In the genomic region with DNA sequence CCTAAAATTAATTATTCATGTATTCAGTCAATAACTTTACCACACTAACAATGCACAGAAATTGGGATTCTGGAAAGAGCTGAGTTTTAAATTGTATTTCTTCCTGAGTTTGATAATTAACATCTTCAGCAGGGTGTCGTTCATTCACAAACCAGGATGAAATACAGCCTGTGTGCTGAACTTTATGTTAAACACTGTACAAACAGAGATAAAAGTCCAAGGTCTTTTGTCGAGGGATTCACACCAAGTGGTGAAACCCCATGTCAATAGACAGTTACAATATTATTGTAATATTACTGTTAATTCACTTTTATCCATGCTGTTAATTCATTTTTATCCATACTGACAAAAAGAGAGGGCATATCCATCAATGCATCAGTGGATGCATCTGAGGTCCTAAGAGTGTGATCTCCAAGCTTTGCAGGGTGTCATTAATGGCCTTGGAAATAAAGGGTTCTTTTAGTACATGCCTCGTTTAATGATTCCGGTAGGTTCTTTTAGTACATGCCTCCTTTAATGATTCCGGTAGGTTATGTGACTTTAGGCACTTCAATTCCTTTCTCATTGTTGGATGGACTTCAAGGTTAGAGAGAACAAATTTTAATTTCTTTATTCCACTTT, we compare ENCODE assay signal across 1 cellular context.
A peak's percentile ranks its signal among the peaks of the same experiment; 100 is the strongest.
TF ChIP-seq lines count a peak whose summit lies in the region.

No MANE protein-coding gene starts in this region.

TF ChIP-seq in HepG2, 621 proteins besides CTCF, POLR2A, EP300 and RAD21 (continued from another document and continues in another):
- TF ChIP-seq, protein P1, sequence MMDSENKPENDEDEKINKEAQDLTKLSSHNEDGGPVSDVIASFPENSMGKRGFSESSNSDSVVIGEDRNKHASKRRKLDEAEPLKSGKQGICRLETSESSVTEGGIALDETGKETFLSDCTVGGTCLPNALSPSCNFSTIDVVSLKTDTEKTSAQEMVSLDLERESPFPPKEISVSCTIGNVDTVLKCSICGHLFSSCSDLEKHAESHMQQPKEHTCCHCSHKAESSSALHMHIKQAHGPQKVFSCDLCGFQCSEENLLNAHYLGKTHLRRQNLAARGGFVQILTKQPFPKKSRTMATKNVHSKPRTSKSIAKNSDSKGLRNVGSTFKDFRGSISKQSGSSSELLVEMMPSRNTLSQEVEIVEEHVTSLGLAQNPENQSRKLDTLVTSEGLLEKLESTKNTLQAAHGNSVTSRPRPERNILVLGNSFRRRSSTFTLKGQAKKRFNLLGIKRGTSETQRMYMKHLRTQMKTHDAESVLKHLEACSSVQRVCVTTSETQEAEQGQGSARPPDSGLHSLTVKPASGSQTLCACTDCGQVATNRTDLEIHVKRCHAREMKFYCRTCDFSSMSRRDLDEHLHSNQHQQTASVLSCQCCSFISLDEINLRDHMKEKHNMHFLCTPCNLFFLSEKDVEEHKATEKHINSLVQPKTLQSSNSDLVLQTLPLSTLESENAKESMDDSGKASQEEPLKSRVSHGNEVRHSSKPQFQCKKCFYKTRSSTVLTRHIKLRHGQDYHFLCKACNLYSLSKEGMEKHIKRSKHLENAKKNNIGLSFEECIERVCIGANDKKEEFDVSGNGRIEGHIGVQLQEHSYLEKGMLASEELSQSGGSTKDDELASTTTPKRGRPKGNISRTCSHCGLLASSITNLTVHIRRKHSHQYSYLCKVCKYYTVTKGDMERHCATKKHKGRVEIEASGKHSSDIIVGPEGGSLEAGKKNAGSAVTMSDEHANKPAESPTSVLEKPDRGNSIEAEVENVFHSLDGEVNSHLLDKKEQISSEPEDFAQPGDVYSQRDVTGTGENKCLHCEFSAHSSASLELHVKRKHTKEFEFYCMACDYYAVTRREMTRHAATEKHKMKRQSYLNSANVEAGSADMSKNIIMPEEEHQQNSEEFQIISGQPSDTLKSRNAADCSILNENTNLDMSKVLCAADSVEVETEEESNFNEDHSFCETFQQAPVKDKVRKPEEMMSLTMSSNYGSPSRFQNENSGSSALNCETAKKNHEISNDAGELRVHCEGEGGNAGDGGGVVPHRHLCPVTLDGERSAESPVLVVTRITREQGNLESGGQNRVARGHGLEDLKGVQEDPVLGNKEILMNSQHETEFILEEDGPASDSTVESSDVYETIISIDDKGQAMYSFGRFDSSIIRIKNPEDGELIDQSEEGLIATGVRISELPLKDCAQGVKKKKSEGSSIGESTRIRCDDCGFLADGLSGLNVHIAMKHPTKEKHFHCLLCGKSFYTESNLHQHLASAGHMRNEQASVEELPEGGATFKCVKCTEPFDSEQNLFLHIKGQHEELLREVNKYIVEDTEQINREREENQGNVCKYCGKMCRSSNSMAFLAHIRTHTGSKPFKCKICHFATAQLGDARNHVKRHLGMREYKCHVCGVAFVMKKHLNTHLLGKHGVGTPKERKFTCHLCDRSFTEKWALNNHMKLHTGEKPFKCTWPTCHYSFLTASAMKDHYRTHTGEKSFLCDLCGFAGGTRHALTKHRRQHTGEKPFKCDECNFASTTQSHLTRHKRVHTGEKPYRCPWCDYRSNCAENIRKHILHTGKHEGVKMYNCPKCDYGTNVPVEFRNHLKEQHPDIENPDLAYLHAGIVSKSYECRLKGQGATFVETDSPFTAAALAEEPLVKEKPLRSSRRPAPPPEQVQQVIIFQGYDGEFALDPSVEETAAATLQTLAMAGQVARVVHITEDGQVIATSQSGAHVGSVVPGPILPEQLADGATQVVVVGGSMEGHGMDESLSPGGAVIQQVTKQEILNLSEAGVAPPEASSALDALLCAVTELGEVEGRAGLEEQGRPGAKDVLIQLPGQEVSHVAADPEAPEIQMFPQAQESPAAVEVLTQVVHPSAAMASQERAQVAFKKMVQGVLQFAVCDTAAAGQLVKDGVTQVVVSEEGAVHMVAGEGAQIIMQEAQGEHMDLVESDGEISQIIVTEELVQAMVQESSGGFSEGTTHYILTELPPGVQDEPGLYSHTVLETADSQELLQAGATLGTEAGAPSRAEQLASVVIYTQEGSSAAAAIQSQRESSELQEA (CRISPR knock-in tag; IDR thresholded peaks at IDR 0.05; ENCODE audit: not compliant biosample characterization), result no peak
- no peak for TF ChIP-seq ZNF782 (CRISPR knock-in tag; IDR thresholded peaks at IDR 0.05; ENCODE audit: borderline replicate concordance)
- TF ChIP-seq KLF16 (CRISPR knock-in tag; IDR thresholded peaks at IDR 0.05), result peak in 1 of 2 experiments; percentile 21; a peak in 1 of 4 replicates
- no peak for TF ChIP-seq ZNF101 (CRISPR knock-in tag; IDR thresholded peaks at IDR 0.05; ENCODE audit: borderline replicate concordance, low read depth)
- TF ChIP-seq GTF2F1 (IDR thresholded peaks at IDR 0.05; ENCODE audit: low read length), result no peak
- 0 out of 2 replicates have a peak, but pooled peaks have one; percentile 27 for TF ChIP-seq NCOA1 (CRISPR knock-in tag; IDR thresholded peaks at IDR 0.05)
- TF ChIP-seq, protein P2, sequence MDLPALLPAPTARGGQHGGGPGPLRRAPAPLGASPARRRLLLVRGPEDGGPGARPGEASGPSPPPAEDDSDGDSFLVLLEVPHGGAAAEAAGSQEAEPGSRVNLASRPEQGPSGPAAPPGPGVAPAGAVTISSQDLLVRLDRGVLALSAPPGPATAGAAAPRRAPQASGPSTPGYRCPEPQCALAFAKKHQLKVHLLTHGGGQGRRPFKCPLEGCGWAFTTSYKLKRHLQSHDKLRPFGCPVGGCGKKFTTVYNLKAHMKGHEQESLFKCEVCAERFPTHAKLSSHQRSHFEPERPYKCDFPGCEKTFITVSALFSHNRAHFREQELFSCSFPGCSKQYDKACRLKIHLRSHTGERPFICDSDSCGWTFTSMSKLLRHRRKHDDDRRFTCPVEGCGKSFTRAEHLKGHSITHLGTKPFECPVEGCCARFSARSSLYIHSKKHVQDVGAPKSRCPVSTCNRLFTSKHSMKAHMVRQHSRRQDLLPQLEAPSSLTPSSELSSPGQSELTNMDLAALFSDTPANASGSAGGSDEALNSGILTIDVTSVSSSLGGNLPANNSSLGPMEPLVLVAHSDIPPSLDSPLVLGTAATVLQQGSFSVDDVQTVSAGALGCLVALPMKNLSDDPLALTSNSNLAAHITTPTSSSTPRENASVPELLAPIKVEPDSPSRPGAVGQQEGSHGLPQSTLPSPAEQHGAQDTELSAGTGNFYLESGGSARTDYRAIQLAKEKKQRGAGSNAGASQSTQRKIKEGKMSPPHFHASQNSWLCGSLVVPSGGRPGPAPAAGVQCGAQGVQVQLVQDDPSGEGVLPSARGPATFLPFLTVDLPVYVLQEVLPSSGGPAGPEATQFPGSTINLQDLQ (CRISPR knock-in tag; IDR thresholded peaks at IDR 0.05), result no peak
- TF ChIP-seq ZNF484 (CRISPR knock-in tag; IDR thresholded peaks at IDR 0.05; ENCODE audit: borderline replicate concordance, low read depth), result no peak
- peak; percentile 38; the same call in 1 of the 2 replicates for TF ChIP-seq SALL1 (CRISPR knock-in tag; IDR thresholded peaks at IDR 0.05)
- TF ChIP-seq SPEN (CRISPR knock-in tag; IDR thresholded peaks at IDR 0.05; ENCODE audit: low read depth), result no peak
- TF ChIP-seq, protein P3, sequence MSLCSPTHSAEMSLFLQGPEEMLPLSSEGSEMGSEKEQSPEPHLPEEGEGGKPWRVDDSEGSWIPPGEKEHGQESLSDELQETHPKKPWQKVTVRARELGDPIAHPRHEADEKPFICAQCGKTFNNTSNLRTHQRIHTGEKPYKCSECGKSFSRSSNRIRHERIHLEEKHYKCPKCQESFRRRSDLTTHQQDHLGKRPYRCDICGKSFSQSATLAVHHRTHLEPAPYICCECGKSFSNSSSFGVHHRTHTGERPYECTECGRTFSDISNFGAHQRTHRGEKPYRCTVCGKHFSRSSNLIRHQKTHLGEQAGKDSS (CRISPR knock-in tag; IDR thresholded peaks at IDR 0.05; ENCODE audit: borderline replicate concordance, low read depth), result no peak
- TF ChIP-seq ZNF776 (CRISPR knock-in tag; IDR thresholded peaks at IDR 0.05), result no peak
- TF ChIP-seq, protein P4, sequence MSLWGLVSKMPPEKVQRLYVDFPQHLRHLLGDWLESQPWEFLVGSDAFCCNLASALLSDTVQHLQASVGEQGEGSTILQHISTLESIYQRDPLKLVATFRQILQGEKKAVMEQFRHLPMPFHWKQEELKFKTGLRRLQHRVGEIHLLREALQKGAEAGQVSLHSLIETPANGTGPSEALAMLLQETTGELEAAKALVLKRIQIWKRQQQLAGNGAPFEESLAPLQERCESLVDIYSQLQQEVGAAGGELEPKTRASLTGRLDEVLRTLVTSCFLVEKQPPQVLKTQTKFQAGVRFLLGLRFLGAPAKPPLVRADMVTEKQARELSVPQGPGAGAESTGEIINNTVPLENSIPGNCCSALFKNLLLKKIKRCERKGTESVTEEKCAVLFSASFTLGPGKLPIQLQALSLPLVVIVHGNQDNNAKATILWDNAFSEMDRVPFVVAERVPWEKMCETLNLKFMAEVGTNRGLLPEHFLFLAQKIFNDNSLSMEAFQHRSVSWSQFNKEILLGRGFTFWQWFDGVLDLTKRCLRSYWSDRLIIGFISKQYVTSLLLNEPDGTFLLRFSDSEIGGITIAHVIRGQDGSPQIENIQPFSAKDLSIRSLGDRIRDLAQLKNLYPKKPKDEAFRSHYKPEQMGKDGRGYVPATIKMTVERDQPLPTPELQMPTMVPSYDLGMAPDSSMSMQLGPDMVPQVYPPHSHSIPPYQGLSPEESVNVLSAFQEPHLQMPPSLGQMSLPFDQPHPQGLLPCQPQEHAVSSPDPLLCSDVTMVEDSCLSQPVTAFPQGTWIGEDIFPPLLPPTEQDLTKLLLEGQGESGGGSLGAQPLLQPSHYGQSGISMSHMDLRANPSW (CRISPR knock-in tag; IDR thresholded peaks at IDR 0.05; ENCODE audit: borderline replicate concordance), result no peak
- TF ChIP-seq ZNF296 (CRISPR knock-in tag; conservative IDR thresholded peaks at IDR 0.05), result no peak
- TF ChIP-seq, protein P5, sequence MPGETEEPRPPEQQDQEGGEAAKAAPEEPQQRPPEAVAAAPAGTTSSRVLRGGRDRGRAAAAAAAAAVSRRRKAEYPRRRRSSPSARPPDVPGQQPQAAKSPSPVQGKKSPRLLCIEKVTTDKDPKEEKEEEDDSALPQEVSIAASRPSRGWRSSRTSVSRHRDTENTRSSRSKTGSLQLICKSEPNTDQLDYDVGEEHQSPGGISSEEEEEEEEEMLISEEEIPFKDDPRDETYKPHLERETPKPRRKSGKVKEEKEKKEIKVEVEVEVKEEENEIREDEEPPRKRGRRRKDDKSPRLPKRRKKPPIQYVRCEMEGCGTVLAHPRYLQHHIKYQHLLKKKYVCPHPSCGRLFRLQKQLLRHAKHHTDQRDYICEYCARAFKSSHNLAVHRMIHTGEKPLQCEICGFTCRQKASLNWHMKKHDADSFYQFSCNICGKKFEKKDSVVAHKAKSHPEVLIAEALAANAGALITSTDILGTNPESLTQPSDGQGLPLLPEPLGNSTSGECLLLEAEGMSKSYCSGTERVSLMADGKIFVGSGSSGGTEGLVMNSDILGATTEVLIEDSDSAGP (CRISPR knock-in tag; IDR thresholded peaks at IDR 0.05; ENCODE audit: borderline replicate concordance), result no peak
- TF ChIP-seq RFX5 (IDR thresholded peaks at IDR 0.05; ENCODE audit: low read depth, low read length), result no peak
- no peak for TF ChIP-seq HNRNPH1 (optimal IDR thresholded peaks at IDR 0.05; ENCODE audit: low read depth, low read length)
- TF ChIP-seq RCOR2 (CRISPR knock-in tag; IDR thresholded peaks at IDR 0.05), result peak; percentile 48; the same call in 1 of the 2 replicates
- TF ChIP-seq NFYB (CRISPR knock-in tag; IDR thresholded peaks at IDR 0.05), result no peak
- peak; percentile 42; the same call in 1 of the 2 replicates for TF ChIP-seq FOXO1 (CRISPR knock-in tag; IDR thresholded peaks at IDR 0.05)
- no peak for TF ChIP-seq SMYD3 (CRISPR knock-in tag; IDR thresholded peaks at IDR 0.05)
- peak; percentile 53; the same call in 1 of the 2 replicates for TF ChIP-seq ZFP82 (CRISPR knock-in tag; IDR thresholded peaks at IDR 0.05; ENCODE audit: borderline replicate concordance)
- TF ChIP-seq DNMT1 (CRISPR knock-in tag; IDR thresholded peaks at IDR 0.05), result no peak
- TF ChIP-seq RBAK (CRISPR knock-in tag; IDR thresholded peaks at IDR 0.05), result 0 out of 2 replicates have a peak, but pooled peaks have one; percentile 39
- TF ChIP-seq, protein P6, sequence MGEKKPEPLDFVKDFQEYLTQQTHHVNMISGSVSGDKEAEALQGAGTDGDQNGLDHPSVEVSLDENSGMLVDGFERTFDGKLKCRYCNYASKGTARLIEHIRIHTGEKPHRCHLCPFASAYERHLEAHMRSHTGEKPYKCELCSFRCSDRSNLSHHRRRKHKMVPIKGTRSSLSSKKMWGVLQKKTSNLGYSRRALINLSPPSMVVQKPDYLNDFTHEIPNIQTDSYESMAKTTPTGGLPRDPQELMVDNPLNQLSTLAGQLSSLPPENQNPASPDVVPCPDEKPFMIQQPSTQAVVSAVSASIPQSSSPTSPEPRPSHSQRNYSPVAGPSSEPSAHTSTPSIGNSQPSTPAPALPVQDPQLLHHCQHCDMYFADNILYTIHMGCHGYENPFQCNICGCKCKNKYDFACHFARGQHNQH (CRISPR knock-in tag; IDR thresholded peaks at IDR 0.05), result peak; percentile 76
- TF ChIP-seq AGO1 (IDR thresholded peaks at IDR 0.05; ENCODE audit: low read depth, low read length, poor library complexity, severe bottlenecking), result no peak
- no peak for TF ChIP-seq ZNF777 (CRISPR knock-in tag; IDR thresholded peaks at IDR 0.05)
- TF ChIP-seq ZSCAN29 (CRISPR knock-in tag; conservative IDR thresholded peaks at IDR 0.05), result no peak
- no peak for TF ChIP-seq ZNF589 (CRISPR knock-in tag; conservative IDR thresholded peaks at IDR 0.05)
- TF ChIP-seq ZSCAN20 (CRISPR knock-in tag; IDR thresholded peaks at IDR 0.05; ENCODE audit: borderline replicate concordance), result no peak
- TF ChIP-seq SMARCE1 (IDR thresholded peaks at IDR 0.05; ENCODE audit: borderline replicate concordance), result no peak
- TF ChIP-seq FOXC1 (CRISPR knock-in tag; IDR thresholded peaks at IDR 0.05; ENCODE audit: borderline replicate concordance), result no peak
- TF ChIP-seq, protein P7, sequence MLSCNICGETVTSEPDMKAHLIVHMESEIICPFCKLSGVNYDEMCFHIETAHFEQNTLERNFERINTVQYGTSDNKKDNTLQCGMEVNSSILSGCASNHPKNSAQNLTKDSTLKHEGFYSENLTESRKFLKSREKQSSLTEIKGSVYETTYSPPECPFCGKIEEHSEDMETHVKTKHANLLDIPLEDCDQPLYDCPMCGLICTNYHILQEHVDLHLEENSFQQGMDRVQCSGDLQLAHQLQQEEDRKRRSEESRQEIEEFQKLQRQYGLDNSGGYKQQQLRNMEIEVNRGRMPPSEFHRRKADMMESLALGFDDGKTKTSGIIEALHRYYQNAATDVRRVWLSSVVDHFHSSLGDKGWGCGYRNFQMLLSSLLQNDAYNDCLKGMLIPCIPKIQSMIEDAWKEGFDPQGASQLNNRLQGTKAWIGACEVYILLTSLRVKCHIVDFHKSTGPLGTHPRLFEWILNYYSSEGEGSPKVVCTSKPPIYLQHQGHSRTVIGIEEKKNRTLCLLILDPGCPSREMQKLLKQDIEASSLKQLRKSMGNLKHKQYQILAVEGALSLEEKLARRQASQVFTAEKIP (CRISPR knock-in tag; IDR thresholded peaks at IDR 0.05; ENCODE audit: borderline replicate concordance), result no peak
- peak; percentile 42; the same call in 1 of the 2 replicates for TF ChIP-seq HDAC2 (CRISPR knock-in tag; IDR thresholded peaks at IDR 0.05)
- no peak for TF ChIP-seq NR1H2 (CRISPR knock-in tag; IDR thresholded peaks at IDR 0.05; ENCODE audit: borderline replicate concordance, low read depth)
- TF ChIP-seq ZSCAN9 (CRISPR knock-in tag; IDR thresholded peaks at IDR 0.05; ENCODE audit: borderline replicate concordance), result peak; percentile 49; the same call in 1 of the 2 replicates
- TF ChIP-seq GATAD1 (CRISPR knock-in tag; IDR thresholded peaks at IDR 0.05), result no peak
- TF ChIP-seq ARID2 (CRISPR knock-in tag; IDR thresholded peaks at IDR 0.05; ENCODE audit: borderline replicate concordance), result no peak
- TF ChIP-seq MEF2D (CRISPR knock-in tag; IDR thresholded peaks at IDR 0.05), result peak; percentile 15; the same call in 1 of the 2 replicates
- TF ChIP-seq CEBPB (IDR thresholded peaks at IDR 0.05; ENCODE audit: borderline replicate concordance, low read depth, low read length), result peak; percentile 60; the same call in 1 of the 2 replicates
- TF ChIP-seq HCFC1 (IDR thresholded peaks at IDR 0.05; ENCODE audit: low read depth, low read length), result no peak
- TF ChIP-seq STAT5B (CRISPR knock-in tag; IDR thresholded peaks at IDR 0.05), result no peak
